In the genomic region with DNA sequence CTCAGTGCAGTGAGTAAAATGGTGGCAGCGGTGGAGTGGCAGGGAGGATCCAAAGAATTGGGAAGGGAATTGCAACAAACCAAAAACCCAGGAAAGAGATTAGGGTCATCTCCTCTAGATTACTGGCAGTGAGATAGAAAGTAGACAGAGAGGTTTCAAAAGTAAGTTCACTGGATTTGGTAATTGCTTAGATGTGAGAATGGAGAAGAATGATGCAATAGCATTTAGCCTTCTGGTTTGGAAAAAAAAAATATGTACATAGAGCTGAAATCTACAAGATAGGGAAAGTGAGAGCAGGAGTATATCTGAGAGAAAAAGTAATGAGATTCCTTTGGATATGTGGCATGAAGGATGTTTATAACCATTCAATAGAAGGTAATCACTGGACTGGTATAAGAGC, we compare ENCODE assay signal across 5 cellular contexts.
"Had no signal": no experiment of that assay in that cellular context is flagged by ENCODE, and none has a peak within 500 bp of the region (broad histone marks: within the 10 kb centered on the region; RNA-seq: fewer than 3 reads in every experiment).

No MANE protein-coding gene starts in this region.

- H3K4me1 Mint-ChIP-seq: GM23338, H9 had no signal

- DNase-seq: H9, HCEC 1CT, KG1 had no signal

- H3K9me3 Mint-ChIP-seq: GM23338, H9 had no signal

- H3K27ac Mint-ChIP-seq: GM23338, H9 had no signal

- H2AFZ ChIP-seq: GM23338 had no signal

- H3K4me3 ChIP-seq: GM23338, K562 had no signal

- H3K4me2 ChIP-seq: GM23338 had no signal

- H3K4me3 Mint-ChIP-seq: GM23338, H9 had no signal

- ATAC-seq: GM23338, K562 had no signal
